ENCODE assay signal across 9 cellular contexts in genomic region chr20:5168582-5169396, GRCh38. TPM values are rescaled to one million over a fixed set of nuclear protein-coding genes. Genes with fewer than 3 reads are reported as not detected.
DNase-seq lines count a peak whose midpoint lies in the region; ATAC-seq and FAIRE-seq lines count a peak whose summit lies in the region.
"Had no signal": no experiment of that assay in that cellular context is flagged by ENCODE, and none has a peak within 500 bp of the region (broad histone marks: within the 10 kb centered on the region; RNA-seq: fewer than 3 reads in every experiment).

No MANE protein-coding gene starts in this region.

- no peak for FAIRE-seq in HTR-8/SVneo (lab: Jason Lieb, UNC)
- FAIRE-seq: colon had no signal

- no peaks in the 10 kb centered on the region for H3K9me3 ChIP-seq in T-helper 17 cell (ENCODE audit: control insufficient read depth, low read length, poor library complexity, severe bottlenecking)
- no peaks in the 10 kb centered on the region for H3K9me3 ChIP-seq in subcutaneous abdominal adipose tissue (ENCODE audit: control insufficient read depth in 5 of 5, low read length in 5 of 5)

- H3K9ac ChIP-seq in subcutaneous abdominal adipose tissue (ENCODE audit: low read length in 5 of 5) = peak overlapping the region in 3 of 5 donors; percentile 8 to 30 (median 30)

- DNase-seq in AG08395 (ENCODE audit: low spot score) (peak; percentile 60), HTR-8/SVneo (ENCODE audit: insufficient read length, low spot score) (peak; percentile 54), T-helper 17 cell (no peak), left cardiac atrium (peak; percentile 38), COLO829 (ENCODE audit: low spot score) (no peak)

- H3K4me1 Mint-ChIP-seq in T-helper 17 cell = peaks cover 65% of the 10 kb centered on the region

- peak; percentile 29 for ATAC-seq in T-helper 17 cell
- peak; percentile 32 to 75 for ATAC-seq in left cardiac atrium
- no peak for ATAC-seq in HG03520 (IDR thresholded peaks at IDR 0.05; ENCODE audit: unreplicated experiment)
- no peak for ATAC-seq in GM19463 (IDR thresholded peaks at IDR 0.05; ENCODE audit: unreplicated experiment)

- H3K4me3 Mint-ChIP-seq in T-helper 17 cell = no peak overlapping the region

- H3K4me3 ChIP-seq in subcutaneous abdominal adipose tissue (ENCODE audit: low read depth in 1 of 5, low read length in 5 of 5) = peak overlapping the region in 1 of 5 donors; percentile 32

- H3K27ac ChIP-seq in subcutaneous abdominal adipose tissue (ENCODE audit: low read depth, low read length) = peak overlapping the region; percentile 68

- intact Hi-C loops in left cardiac atrium (cut with DNase I) = no loop called here

- H3K27ac Mint-ChIP-seq in T-helper 17 cell = peak overlapping the region; percentile 91

- peaks cover 0 to 4% (median 3%) of the 10 kb centered on the region in 5 donors for H3K36me3 ChIP-seq in subcutaneous abdominal adipose tissue (ENCODE audit: control insufficient read depth in 5 of 5, insufficient read depth in 5 of 5, low read length in 5 of 5)

- no peaks in the 10 kb centered on the region for H3K36me3 Mint-ChIP-seq in T-helper 17 cell (ENCODE audit: low read depth)

- H3K4me1 ChIP-seq in subcutaneous abdominal adipose tissue (ENCODE audit: control insufficient read depth in 5 of 5, insufficient read depth in 5 of 5, low read length in 5 of 5) = peaks cover 8 to 69% (median 45%) of the 10 kb centered on the region in 5 donors

- no peaks in the 10 kb centered on the region for H3K27me3 ChIP-seq in subcutaneous abdominal adipose tissue (ENCODE audit: control insufficient read depth in 5 of 5, insufficient read depth in 4 of 5, low read length in 5 of 5)

- no peaks in the 10 kb centered on the region for H3K27me3 Mint-ChIP-seq in T-helper 17 cell

RNA-seq across cellular contexts. Expression of gene CDS2, which starts 42.0 kb away (rescaled TPM):
- total RNA-seq in T-helper 17 cell = 10 to 100 TPM; 75.3 to 86.9 TPM
- 10 to 100 TPM; 57.7 to 77.7 TPM for total RNA-seq in left cardiac atrium

RNA-seq across cellular contexts. Expression of gene PCNA, which starts 49.0 kb away (rescaled TPM):
- 10 to 100 TPM; 29.3 to 35.4 TPM for total RNA-seq in T-helper 17 cell
- 10 to 100 TPM; 23.9 to 38.1 TPM for total RNA-seq in left cardiac atrium

RNA-seq across cellular contexts. Expression of gene TMEM230, which starts 55.9 kb away (rescaled TPM):
- total RNA-seq in T-helper 17 cell (10 to 100 TPM; 49.9 to 50.5 TPM), left cardiac atrium (10 to 100 TPM; 93.4 to 97.1 TPM)

Comparison
In these comparisons a context has a peak if more than half of its experiments do, and no peak if none do; other contexts are left out.
1. DNase-seq: peak in AG08395 (single experiment), HTR-8/SVneo (single experiment) and left cardiac atrium (single experiment); none in T-helper 17 cell (0 of 3) and COLO829 (single experiment).
2. ATAC-seq: peak in T-helper 17 cell (single experiment) and left cardiac atrium (2 of 2); none in HG03520 (single experiment) and GM19463 (single experiment).